ENCODE assay signal across 24 cellular contexts in genomic region chr10:97923476-97923875, GRCh38.
"Had no signal": no experiment of that assay in that cellular context is flagged by ENCODE, and none has a peak within 500 bp of the region (broad histone marks: within the 10 kb centered on the region; RNA-seq: fewer than 3 reads in every experiment).

No MANE protein-coding gene starts in this region.

- ATAC-seq: effector memory CD8-positive, alpha-beta T cell; esophagus mucosa; gastrocnemius medialis; left cardiac atrium; left lung; left ventricle myocardium superior; lower lobe of right lung; mucosa of descending colon had no signal

- DNase-seq: colonic mucosa; cortex of kidney; effector CD8-positive, alpha-beta T cell; effector memory CD8-positive, alpha-beta T cell; endodermal cell; erythroblast; esophagus squamous epithelium; foreskin fibroblast; foreskin melanocyte; gastrocnemius medialis; head of caudate nucleus; heart right ventricle; hippocampal formation; left cardiac atrium; left lung; left ventricle myocardium superior; lower lobe of right lung; mesenchymal stem cell; mucosa of descending colon had no signal

- FAIRE-seq: endometrium, islet of Langerhans, keratinocyte had no signal

- H3K4me1 ChIP-seq: colonic mucosa, gastrocnemius medialis, left lung, lower lobe of right lung had no signal

- H3K36me3 ChIP-seq: colonic mucosa, esophagus squamous epithelium, gastrocnemius medialis, heart right ventricle, left lung, lower lobe of right lung had no signal

- H3K27ac ChIP-seq: colonic mucosa, epithelial cell of prostate, esophagus squamous epithelium, gastrocnemius medialis, heart right ventricle, left lung, lower lobe of right lung had no signal

- H3K9me3 ChIP-seq: colonic mucosa, esophagus squamous epithelium, gastrocnemius medialis, heart right ventricle, left lung, lower lobe of right lung, mucosa of descending colon had no signal

- H3K4me3 ChIP-seq: colonic mucosa, esophagus squamous epithelium, gastrocnemius medialis, heart right ventricle, left lung, lower lobe of right lung, mucosa of descending colon had no signal
